Comparison of ENCODE assay signal across 8 cellular contexts in the genomic region with DNA sequence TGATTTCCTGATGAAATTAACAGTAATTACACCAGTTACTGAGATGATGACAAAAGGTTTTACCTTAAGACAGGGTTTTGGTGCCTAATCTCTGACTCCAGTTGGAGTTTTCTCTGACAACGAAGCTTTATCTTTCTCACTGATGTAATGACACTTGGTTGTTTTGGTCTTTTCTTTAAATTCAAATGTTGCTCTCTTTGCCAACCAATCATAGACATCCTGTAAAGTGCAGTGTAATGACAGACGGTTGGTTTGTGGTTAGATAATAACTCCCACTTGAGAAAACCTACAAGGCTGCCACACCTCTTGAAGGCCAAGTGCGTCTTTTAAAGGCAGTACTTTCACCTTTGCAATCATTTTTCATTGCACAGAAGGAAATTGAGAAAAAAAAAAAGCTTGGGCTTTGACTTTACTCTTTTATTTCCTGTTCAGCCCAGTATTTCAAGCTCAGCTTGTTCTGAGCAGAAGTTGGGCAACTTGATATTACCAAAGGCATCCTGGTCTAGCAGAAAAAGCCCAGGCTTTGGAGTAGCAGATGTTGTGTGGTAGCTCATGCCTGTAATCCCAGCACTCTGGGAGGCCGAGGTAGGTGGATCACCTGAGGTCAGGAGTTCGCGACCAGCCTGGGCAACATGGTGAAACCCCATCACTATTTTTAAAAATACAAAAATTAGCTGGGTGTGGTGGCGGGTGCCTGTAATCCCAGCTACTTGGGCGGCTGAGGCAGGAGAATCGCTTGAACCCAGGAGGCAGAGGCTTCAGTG. TPM values are rescaled to one million over a fixed set of nuclear protein-coding genes. Genes with fewer than 3 reads are reported as not detected.
DNase-seq lines count a peak whose midpoint lies in the region; ATAC-seq and TF ChIP-seq lines count a peak whose summit lies in the region.

No MANE protein-coding gene starts in this region.

- H3K9ac ChIP-seq in PC-3 (ENCODE audit: low read length) = peak overlapping the region; percentile 55

- H3K4me1 Mint-ChIP-seq in activated naive CD4-positive, alpha-beta T cell treated with anti-CD3 and anti-CD28 coated beads for 36 hours (ENCODE audit: low read depth) = peaks cover 51% of the 10 kb centered on the region
- H3K4me1 Mint-ChIP-seq in memory B cell = peaks cover 11% of the 10 kb centered on the region

- H3K27ac Mint-ChIP-seq in activated naive CD4-positive, alpha-beta T cell treated with anti-CD3 and anti-CD28 coated beads for 36 hours = peak overlapping the region; percentile 95
- no peak overlapping the region for H3K27ac Mint-ChIP-seq in memory B cell

- BruUV-seq in PC-3 (replicated peaks; lab: Mats Ljungman, UMichigan) = no TSS peak

- peaks cover 29% of the 10 kb centered on the region for H3K79me2 ChIP-seq in PC-3 (ENCODE audit: low read length)

- TF ChIP-seq CTCF in PC-3 (conservative IDR thresholded peaks at IDR 0.05; ENCODE audit: low read depth, low read length) = no peak

- H3K27ac ChIP-seq in PC-3 (ENCODE audit: low read length) = peak overlapping the region; percentile 94
- no peak overlapping the region for H3K27ac ChIP-seq in aorta (ENCODE audit: low read depth in 1 of 2, low read length in 2 of 2)

- peaks cover 14% of the 10 kb centered on the region for H3F3A ChIP-seq in PC-3 (ENCODE audit: low read length, unreplicated experiment)

- CTCF ChIA-PET in PC-3 (lab: Charles Lee) = interaction anchor here (0.5 to 1.5 kb wide), 6 partner anchors 17 to 570 kb away, joined by 3 to 5 read pairs (median 3); no protein-coding TSS in a partner anchor
- CTCF ChIA-PET in activated naive CD4-positive, alpha-beta T cell treated with anti-CD3 and anti-CD28 coated beads for 36 hours (lab: Charles Lee) = interaction anchor here (1.0 to 5.2 kb wide), 6 partner anchors 13 to 107 kb away, joined by 3 to 51 read pairs (median 7); partner anchors contain the start of genes CEP85 and PDIK1L

- peaks cover 7% of the 10 kb centered on the region for H3K36me3 Mint-ChIP-seq in activated naive CD4-positive, alpha-beta T cell treated with anti-CD3 and anti-CD28 coated beads for 36 hours (ENCODE audit: low read depth)
- H3K36me3 Mint-ChIP-seq in memory B cell = peaks cover 7% of the 10 kb centered on the region

- H3K27me3 Mint-ChIP-seq in activated naive CD4-positive, alpha-beta T cell treated with anti-CD3 and anti-CD28 coated beads for 36 hours (ENCODE audit: low read depth) = no peaks in the 10 kb centered on the region
- H3K27me3 Mint-ChIP-seq in memory B cell = peaks cover 11% of the 10 kb centered on the region

- H3K9me2 ChIP-seq in PC-3 (replicated peaks; ENCODE audit: low read length) = no peaks in the 10 kb centered on the region

- H2AFZ ChIP-seq in PC-3 (ENCODE audit: low read length) = no peak overlapping the region

- intact Hi-C loops in PC-3 (cut with micrococcal nuclease) (loop anchor here (2.0 kb wide), 1 partner anchor 18 kb away; no protein-coding TSS in a partner anchor), aorta (cut with DNase I) (no loop called here)
- intact Hi-C loops in activated naive CD4-positive, alpha-beta T cell treated with anti-CD3 and anti-CD28 coated beads for 36 hours (cut with micrococcal nuclease) = loop anchor here (1.0 to 10.0 kb wide), 7 partner anchors 15 to 892 kb away; partner anchors contain the start of genes HMGN2, PDIK1L, SH3BGRL3 and SYF2

- H3K4me3 ChIP-seq in PC-3 (ENCODE audit: low read length) (peak overlapping the region; percentile 31), aorta (ENCODE audit: low read length in 2 of 2) (no peak overlapping the region)

- H3K4me1 ChIP-seq in PC-3 (ENCODE audit: insufficient read depth, low read length) (peaks cover 63% of the 10 kb centered on the region), aorta (ENCODE audit: control insufficient read depth in 1 of 2, insufficient read depth in 2 of 2, low read length in 2 of 2) (no peaks in the 10 kb centered on the region)

- H3K27me3 ChIP-seq in PC-3 (ENCODE audit: low read length) (no peaks in the 10 kb centered on the region), aorta (ENCODE audit: control insufficient read depth in 1 of 2, insufficient read depth in 2 of 2, low read length in 1 of 2) (no peaks in the 10 kb centered on the region)

- peak; percentile 59 for ATAC-seq in HG03571 (IDR thresholded peaks at IDR 0.05; ENCODE audit: unreplicated experiment)
- peak; percentile 72 for ATAC-seq in PC-3
- peak; percentile 80 for ATAC-seq in memory B cell (ENCODE audit: low read depth)
- ATAC-seq in GM21528 (IDR thresholded peaks at IDR 0.05; ENCODE audit: low FRiP score, unreplicated experiment) = no peak
- no peak for ATAC-seq in aorta (ENCODE audit: low FRiP score)

- POLR2A ChIA-PET in PC-3 (lab: Charles Lee; ENCODE audit: unreplicated experiment) = interaction anchor here (0.5 to 0.7 kb wide), 5 partner anchors 12 to 306 kb away, joined by 3 to 8 read pairs (median 3); no protein-coding TSS in a partner anchor

- DNase-seq in NCI-H82 (lab: John Stamatoyannopoulos, UW) (peak; percentile 40), NCI-H82 treated with DMSO at 0.1 percent for 48 hours (lab: John Stamatoyannopoulos, UW; ENCODE audit: unreplicated experiment) (no peak), PC-3 (peak; percentile 92), memory B cell (ENCODE audit: low spot score in 2 of 2) (no peak), aorta (no peak)
- peak; percentile 65 for DNase-seq in activated naive CD4-positive, alpha-beta T cell treated with anti-CD3 and anti-CD28 coated beads for 36 hours

- peak overlapping the region; percentile 76 for H3K4me2 ChIP-seq in PC-3 (ENCODE audit: low read length)

- 85 to 90% methylated on average over 9 of the region's 9 CpGs for WGBS in aorta, 2 donors

- H3K4me3 Mint-ChIP-seq in activated naive CD4-positive, alpha-beta T cell treated with anti-CD3 and anti-CD28 coated beads for 36 hours = peak overlapping the region; percentile 67
- no peak overlapping the region for H3K4me3 Mint-ChIP-seq in memory B cell

- H3K9me3 ChIP-seq in PC-3 (ENCODE audit: low read length) (no peaks in the 10 kb centered on the region), aorta (ENCODE audit: control insufficient read depth, low read length) (no peaks in the 10 kb centered on the region)

- H3K36me3 ChIP-seq in PC-3 (ENCODE audit: low read depth, low read length) (no peaks in the 10 kb centered on the region), aorta (ENCODE audit: control insufficient read depth in 1 of 2, insufficient read depth in 2 of 2, low read length in 1 of 2) (no peaks in the 10 kb centered on the region)

- no peaks in the 10 kb centered on the region for H4K20me1 ChIP-seq in PC-3 (ENCODE audit: low read length)

- no peaks in the 10 kb centered on the region for H3K9me3 Mint-ChIP-seq in activated naive CD4-positive, alpha-beta T cell treated with anti-CD3 and anti-CD28 coated beads for 36 hours
- no peaks in the 10 kb centered on the region for H3K9me3 Mint-ChIP-seq in memory B cell

RNA-seq across cellular contexts. Expression of gene PDIK1L, which starts 14.9 kb away (rescaled TPM):
- 4.1 and 5.2 TPM in 2 replicates for total RNA-seq in PC-3 (2014; rRNA removed)
- total RNA-seq in activated naive CD4-positive, alpha-beta T cell treated with anti-CD3 and anti-CD28 coated beads for 36 hours = 10 to 100 TPM; 20.5 to 21.4 TPM
- total RNA-seq in aorta = 1 to 10 TPM; 6.5 to 7.5 TPM
- 1 to 10 TPM; 2.0 to 3.8 TPM for polyA plus RNA-seq in aorta

RNA-seq across cellular contexts. Expression of gene FAM110D, which starts 32.4 kb away (rescaled TPM):
- total RNA-seq in PC-3 (2014; rRNA removed) = not detected in 2 replicates
- under 1 TPM in 1 of 2 experiments, not detected in 1; 0.07 TPM for total RNA-seq in activated naive CD4-positive, alpha-beta T cell treated with anti-CD3 and anti-CD28 coated beads for 36 hours
- 10 to 100 TPM in 1 of 2 donors, 1 to 10 TPM in 1; 5.0 to 15.7 TPM for total RNA-seq in aorta
- 1 to 10 TPM in 1 of 2 donors, under 1 TPM in 1; 0.25 to 1.4 TPM for polyA plus RNA-seq in aorta

RNA-seq across cellular contexts. Expression of gene C1orf232, which starts 42.3 kb away (rescaled TPM):
- total RNA-seq in PC-3 (2014; rRNA removed) = not detected in 2 replicates
- total RNA-seq in activated naive CD4-positive, alpha-beta T cell treated with anti-CD3 and anti-CD28 coated beads for 36 hours = not detected
- total RNA-seq in aorta = not detected
- not detected for polyA plus RNA-seq in aorta

RNA-seq across cellular contexts. Expression of gene ZNF593, which starts 43.2 kb away (rescaled TPM):
- total RNA-seq in PC-3 (2014; rRNA removed) (155 and 165 TPM in 2 replicates), aorta (10 to 100 TPM; 13.4 to 18.3 TPM)
- total RNA-seq in activated naive CD4-positive, alpha-beta T cell treated with anti-CD3 and anti-CD28 coated beads for 36 hours = 10 to 100 TPM; 24.0 to 26.8 TPM
- 10 to 100 TPM; 29.4 to 48.6 TPM for polyA plus RNA-seq in aorta

RNA-seq across cellular contexts. Expression of gene ZNF593OS, which starts 45.1 kb away (rescaled TPM):
- total RNA-seq in PC-3 (2014; rRNA removed) (not detected in 2 replicates), aorta (not detected)
- not detected for total RNA-seq in activated naive CD4-positive, alpha-beta T cell treated with anti-CD3 and anti-CD28 coated beads for 36 hours
- polyA plus RNA-seq in aorta = under 1 TPM in 1 of 2 donors, not detected in 1; 0.20 TPM

Comparison
In these comparisons a context has a peak if more than half of its experiments do, and no peak if none do; other contexts are left out.
1. DNase-seq: peak in NCI-H82 (single experiment), PC-3 (single experiment) and activated naive CD4-positive, alpha-beta T cell treated with anti-CD3 and anti-CD28 coated beads for 36 hours (single experiment); none in NCI-H82 treated with DMSO at 0.1 percent for 48 hours (single experiment), memory B cell (0 of 2) and aorta (0 of 2).
2. ATAC-seq: peak in HG03571 (single experiment), PC-3 (single experiment) and memory B cell (single experiment); none in GM21528 (single experiment) and aorta (single experiment).
3. intact Hi-C loops: an anchor here in PC-3 (2.0 kb wide) and activated naive CD4-positive, alpha-beta T cell treated with anti-CD3 and anti-CD28 coated beads for 36 hours (1.0 to 10.0 kb wide); none called in aorta.